ENCODE assay signal across 10 cellular contexts in the genomic region with DNA sequence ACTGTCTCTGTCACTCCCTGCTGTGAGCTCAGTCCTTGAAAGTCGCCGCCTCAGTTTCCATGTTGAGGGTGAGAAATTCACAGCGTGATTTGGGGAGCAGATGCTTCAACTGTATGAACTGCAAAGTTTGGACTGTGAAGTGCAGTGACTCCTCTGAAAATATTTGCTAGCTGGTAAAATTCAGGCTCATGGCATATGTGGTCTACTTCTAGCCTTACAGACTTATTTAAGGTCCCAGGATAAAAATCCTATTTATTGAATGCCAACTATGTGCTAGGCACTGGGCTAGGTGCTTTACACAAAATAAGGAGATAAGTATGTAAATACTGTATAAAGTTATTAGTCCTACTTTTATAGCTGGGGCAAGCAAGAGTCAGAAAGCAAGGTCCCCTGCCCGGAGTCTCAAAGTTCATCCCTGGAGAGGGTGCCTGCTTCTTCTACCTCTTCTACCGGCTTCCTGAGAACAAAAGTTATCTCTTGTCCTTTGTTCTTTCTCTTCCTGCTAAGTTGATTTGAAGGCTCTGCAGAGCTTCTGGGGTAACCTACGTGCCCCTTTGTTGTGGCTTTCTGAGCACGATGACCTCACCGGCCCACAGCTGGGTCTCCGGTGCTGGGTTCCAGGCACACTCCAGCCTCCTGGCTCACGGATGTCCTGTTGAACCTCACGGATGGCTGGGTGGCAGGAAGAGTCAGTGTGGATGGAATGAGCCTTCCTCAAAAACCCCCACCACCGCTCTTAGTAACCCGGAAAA.
A peak's percentile ranks its signal among the peaks of the same experiment; 100 is the strongest.
DNase-seq lines count a peak whose midpoint lies in the region; FAIRE-seq and TF ChIP-seq lines count a peak whose summit lies in the region.
"Had no signal": no experiment of that assay in that cellular context is flagged by ENCODE, and none has a peak within 500 bp of the region (broad histone marks: within the 10 kb centered on the region; RNA-seq: fewer than 3 reads in every experiment).

No MANE protein-coding gene starts in this region.

- H3K4me1 ChIP-seq in HEK293 (ENCODE audit: control insufficient read depth, insufficient read depth, low read length), result peaks cover 9% of the 10 kb centered on the region
- H3K4me1 ChIP-seq in smooth muscle cell (ENCODE audit: low read depth), result peaks cover 12% of the 10 kb centered on the region

- no peaks in the 10 kb centered on the region for H3F3A ChIP-seq in smooth muscle cell (ENCODE audit: low read depth)

- in situ Hi-C loops in astrocyte of the spinal cord (cut with HindIII; ENCODE audit: low sequenced_read_pairs), result no loop called here

- FAIRE-seq in H54 (lab: Jason Lieb, UNC), result no peak
- FAIRE-seq: H1 had no signal

- no peak overlapping the region for H3K9ac ChIP-seq in smooth muscle cell (ENCODE audit: low read depth)

- H3K4me3 ChIP-seq in HEK293 (ENCODE audit: low read depth, low read length), result no peak overlapping the region
- no peak overlapping the region for H3K4me3 ChIP-seq in astrocyte of the spinal cord (ENCODE audit: low read depth, low read length)
- H3K4me3 ChIP-seq in smooth muscle cell, result no peak overlapping the region

- WGBS in smooth muscle cell (ENCODE audit: low lambda C conversion rate), result 62% methylated on average over 13 of the region's 13 CpGs

- TF ChIP-seq CTCF in HEK293 (tag by site-specific recombination; IDR thresholded peaks at IDR 0.05) (no peak), astrocyte of the spinal cord (IDR thresholded peaks at IDR 0.05; ENCODE audit: low read depth, low read length) (no peak), smooth muscle cell (IDR thresholded peaks at IDR 0.05; ENCODE audit: borderline replicate concordance, insufficient read depth, poor library complexity, severe bottlenecking) (no peak)

- TF ChIP-seq POLR2A in H54 (IDR thresholded peaks at IDR 0.05; ENCODE audit: low read depth, low read length), result no peak

- POLR2A ChIA-PET in HEK293 (lab: Yijun Ruan, JAX), result interaction anchor here (0.9 kb wide), 1 partner anchor 21 kb away, joined by 3 read pairs; no protein-coding TSS in a partner anchor

- no peaks in the 10 kb centered on the region for H3K27me3 ChIP-seq in smooth muscle cell (ENCODE audit: low read depth)

- H3K36me3 ChIP-seq in HEK293 (ENCODE audit: control insufficient read depth in 2 of 2, insufficient read depth in 1 of 2, low read length in 2 of 2) (no peaks in the 10 kb centered on the region), smooth muscle cell (ENCODE audit: low read depth) (no peaks in the 10 kb centered on the region)

- H3K9me3 ChIP-seq in HEK293 (ENCODE audit: control insufficient read depth, insufficient read depth, low read depth, low read length) (no peaks in the 10 kb centered on the region), smooth muscle cell (replicated peaks; ENCODE audit: low read depth) (no peaks in the 10 kb centered on the region)

- H3K27ac ChIP-seq in HEK293 (ENCODE audit: extremely low read depth, low read depth, low read length) (no peak overlapping the region), smooth muscle cell (ENCODE audit: low read depth) (no peak overlapping the region)
- H3K27ac ChIP-seq: RWPE1 had no signal

- CTCF ChIA-PET in HEK293 (lab: Yijun Ruan, JAX), result no interaction called here

- no peaks in the 10 kb centered on the region for H3K79me2 ChIP-seq in smooth muscle cell (ENCODE audit: low read depth)

- peak overlapping the region; percentile 35 for H3K4me2 ChIP-seq in smooth muscle cell

- DNase-seq in activated CD4-positive, alpha-beta T cell treated with anti-CD3 and anti-CD28 coated beads for 48 hours, result peak; percentile 72
- DNase-seq in astrocyte of the spinal cord (ENCODE audit: low read depth, low spot score), result peak; percentile 18
- DNase-seq in smooth muscle cell (lab: John Stamatoyannopoulos, UW; ENCODE audit: unreplicated experiment), result no peak
- DNase-seq in SK-N-DZ (ENCODE audit: low spot score), result no peak
- DNase-seq in AML-193 (lab: John Stamatoyannopoulos, UW), result no peak
- DNase-seq in H54 (ENCODE audit: insufficient read length, low spot score), result no peak
- DNase-seq in GOT3 (lab: John Stamatoyannopoulos, UW), result no peak

- no peak overlapping the region for H2AFZ ChIP-seq in smooth muscle cell (ENCODE audit: low read depth)

- peaks cover 11% of the 10 kb centered on the region for H4K20me1 ChIP-seq in smooth muscle cell (ENCODE audit: low read depth)

TF ChIP-seq in HEK293, 187 proteins besides CTCF, POLR2A, EP300 and RAD21:
- TF ChIP-seq ZBTB20 (tag by site-specific recombination; IDR thresholded peaks at IDR 0.05) (peak; percentile 1; the same call in 1 of the 2 replicates), HOXD13 (CRISPR knock-in tag; IDR thresholded peaks at IDR 0.05; ENCODE audit: borderline replicate concordance) (no peak), YY2 (tag by site-specific recombination; IDR thresholded peaks at IDR 0.05) (no peak)
- TF ChIP-seq, protein P1, sequence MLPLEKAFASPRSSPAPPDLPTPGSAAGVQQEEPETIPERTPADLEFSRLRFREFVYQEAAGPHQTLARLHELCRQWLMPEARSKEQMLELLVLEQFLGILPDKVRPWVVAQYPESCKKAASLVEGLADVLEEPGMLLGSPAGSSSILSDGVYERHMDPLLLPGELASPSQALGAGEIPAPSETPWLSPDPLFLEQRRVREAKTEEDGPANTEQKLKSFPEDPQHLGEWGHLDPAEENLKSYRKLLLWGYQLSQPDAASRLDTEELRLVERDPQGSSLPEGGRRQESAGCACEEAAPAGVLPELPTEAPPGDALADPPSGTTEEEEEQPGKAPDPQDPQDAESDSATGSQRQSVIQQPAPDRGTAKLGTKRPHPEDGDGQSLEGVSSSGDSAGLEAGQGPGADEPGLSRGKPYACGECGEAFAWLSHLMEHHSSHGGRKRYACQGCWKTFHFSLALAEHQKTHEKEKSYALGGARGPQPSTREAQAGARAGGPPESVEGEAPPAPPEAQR (tag by site-specific recombination; IDR thresholded peaks at IDR 0.05), result no peak
- TF ChIP-seq, protein P2, sequence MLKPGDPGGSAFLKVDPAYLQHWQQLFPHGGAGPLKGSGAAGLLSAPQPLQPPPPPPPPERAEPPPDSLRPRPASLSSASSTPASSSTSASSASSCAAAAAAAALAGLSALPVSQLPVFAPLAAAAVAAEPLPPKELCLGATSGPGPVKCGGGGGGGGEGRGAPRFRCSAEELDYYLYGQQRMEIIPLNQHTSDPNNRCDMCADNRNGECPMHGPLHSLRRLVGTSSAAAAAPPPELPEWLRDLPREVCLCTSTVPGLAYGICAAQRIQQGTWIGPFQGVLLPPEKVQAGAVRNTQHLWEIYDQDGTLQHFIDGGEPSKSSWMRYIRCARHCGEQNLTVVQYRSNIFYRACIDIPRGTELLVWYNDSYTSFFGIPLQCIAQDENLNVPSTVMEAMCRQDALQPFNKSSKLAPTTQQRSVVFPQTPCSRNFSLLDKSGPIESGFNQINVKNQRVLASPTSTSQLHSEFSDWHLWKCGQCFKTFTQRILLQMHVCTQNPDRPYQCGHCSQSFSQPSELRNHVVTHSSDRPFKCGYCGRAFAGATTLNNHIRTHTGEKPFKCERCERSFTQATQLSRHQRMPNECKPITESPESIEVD (tag by site-specific recombination; IDR thresholded peaks at IDR 0.05), result no peak

Comparison
In these comparisons a context has a peak if more than half of its experiments do, and no peak if none do; other contexts are left out.
1. DNase-seq: peak in activated CD4-positive, alpha-beta T cell treated with anti-CD3 and anti-CD28 coated beads for 48 hours (single experiment) and astrocyte of the spinal cord (single experiment); none in smooth muscle cell (single experiment), SK-N-DZ (single experiment), AML-193 (0 of 2), H54 (single experiment) and GOT3 (single experiment).